1 cellular context compared by ENCODE assay signal in genomic region chr2:152573168-152573567, GRCh38.
A peak's percentile ranks its signal among the peaks of the same experiment; 100 is the strongest.
TF ChIP-seq lines count a peak whose summit lies in the region.

No MANE protein-coding gene starts in this region.

TF ChIP-seq in K562, 482 proteins besides CTCF, POLR2A, EP300 and RAD21 (continued from another document and continues in another):
- TF ChIP-seq ZNF318 (IDR thresholded peaks at IDR 0.05; ENCODE audit: borderline replicate concordance in 1 of 2, low read depth in 1 of 2) (peak in 1 of 2 experiments; percentile 90; a peak in 1 of 4 replicates), TRIM24 (IDR thresholded peaks at IDR 0.05) (peak; percentile 97 to 98), FOXJ2 (tag; IDR thresholded peaks at IDR 0.05) (peak; percentile 80; the same call in 1 of the 2 replicates), CSDE1 (IDR thresholded peaks at IDR 0.05) (no peak), EWSR1 (IDR thresholded peaks at IDR 0.05; ENCODE audit: borderline replicate concordance, low read depth, partially characterized antibody) (no peak), BRD4 (IDR thresholded peaks at IDR 0.05) (no peak), TCFL5 (CRISPR knock-in tag; conservative IDR thresholded peaks at IDR 0.05) (no peak), MLLT1 (IDR thresholded peaks at IDR 0.05) (peak in 1 of 2 experiments; percentile 93; a peak in 2 of 4 replicates), PATZ1 (CRISPR knock-in tag; IDR thresholded peaks at IDR 0.05; ENCODE audit: borderline replicate concordance) (no peak), ZNF79 (CRISPR knock-in tag; IDR thresholded peaks at IDR 0.05; ENCODE audit: low read depth) (no peak), ZNF165 (CRISPR knock-in tag; IDR thresholded peaks at IDR 0.05; ENCODE audit: borderline replicate concordance) (no peak), ZBTB9 (CRISPR knock-in tag; IDR thresholded peaks at IDR 0.05) (no peak), SMARCA4 (IDR thresholded peaks at IDR 0.05) (peak; percentile 93), TCF7L2 (IDR thresholded peaks at IDR 0.05; ENCODE audit: low read depth, low read length) (no peak), ARNT (IDR thresholded peaks at IDR 0.05) (no peak), ZNF780A (CRISPR knock-in tag; IDR thresholded peaks at IDR 0.05) (no peak), CEBPG (CRISPR knock-in tag; IDR thresholded peaks at IDR 0.05) (no peak), CEBPG (tag; conservative IDR thresholded peaks at IDR 0.05 in 1 of 2, IDR thresholded peaks at IDR 0.05 in 1 of 2) (peak; percentile 90 to 96), ZFP1 (CRISPR knock-in tag; IDR thresholded peaks at IDR 0.05) (no peak), ZEB2 (IDR thresholded peaks at IDR 0.05) (peak; percentile 87), ZSCAN32 (CRISPR knock-in tag; IDR thresholded peaks at IDR 0.05) (peak; percentile 81), NR1H2 (CRISPR knock-in tag; IDR thresholded peaks at IDR 0.05) (no peak), ZSCAN29 (IDR thresholded peaks at IDR 0.05) (no peak), MBD1 (CRISPR knock-in tag; IDR thresholded peaks at IDR 0.05) (no peak), CBFA2T3 (IDR thresholded peaks at IDR 0.05) (peak; percentile 91), MTA2 (IDR thresholded peaks at IDR 0.05; ENCODE audit: low read depth) (peak; percentile 70), STAT5B (CRISPR knock-in tag; IDR thresholded peaks at IDR 0.05) (no peak), MCM3 (IDR thresholded peaks at IDR 0.05) (no peak), CREB3L1 (IDR thresholded peaks at IDR 0.05; ENCODE audit: borderline replicate concordance, low read depth) (no peak), YY1 (IDR thresholded peaks at IDR 0.05; ENCODE audit: borderline replicate concordance in 1 of 3, control insufficient read depth in 1 of 3, extremely low read depth in 1 of 3, insufficient read depth in 3 of 3, insufficient read length in 1 of 3, insufficient replicate concordance in 2 of 3, low read depth in 1 of 3, low read length in 2 of 3) (no peak), KAT7 (CRISPR knock-in tag; IDR thresholded peaks at IDR 0.05; ENCODE audit: borderline replicate concordance) (no peak), HINFP (tag; conservative IDR thresholded peaks at IDR 0.05; ENCODE audit: low read depth) (no peak), RBFOX2 (IDR thresholded peaks at IDR 0.05; ENCODE audit: low read depth, low read length) (no peak), FOXP1 (CRISPR knock-in tag; IDR thresholded peaks at IDR 0.05) (no peak), OTX1 (CRISPR knock-in tag; IDR thresholded peaks at IDR 0.05) (no peak), ZBTB11 (CRISPR knock-in tag; IDR thresholded peaks at IDR 0.05) (peak in 1 of 3 experiments; percentile 47; a peak in 1 of 6 replicates), NONO (IDR thresholded peaks at IDR 0.05; ENCODE audit: low read depth in 2 of 2, low read length in 1 of 2) (no peak), XRCC3 (IDR thresholded peaks at IDR 0.05) (no peak), TAF1 (IDR thresholded peaks at IDR 0.05; ENCODE audit: control insufficient read depth, extremely low read depth, insufficient read depth, low read length, severe bottlenecking) (no peak), PURB (CRISPR knock-in tag; IDR thresholded peaks at IDR 0.05; ENCODE audit: low read depth) (no peak), HEY1 (CRISPR knock-in tag; IDR thresholded peaks at IDR 0.05; ENCODE audit: borderline replicate concordance) (no peak), SMARCE1 (IDR thresholded peaks at IDR 0.05) (peak; percentile 86), SAP30 (IDR thresholded peaks at IDR 0.05; ENCODE audit: borderline replicate concordance, insufficient read depth, low read depth, low read length, poor library complexity, severe bottlenecking) (no peak), DDX20 (tag; IDR thresholded peaks at IDR 0.05; ENCODE audit: low read depth) (no peak)
